ENCODE assay signal across 15 cellular contexts in genomic region chr1:227758366-227758765, GRCh38. TPM values are rescaled to one million over a fixed set of nuclear protein-coding genes. Genes with fewer than 3 reads are reported as not detected.
A peak's percentile ranks its signal among the peaks of the same experiment; 100 is the strongest.
DNase-seq lines count a peak whose midpoint lies in the region; ATAC-seq and TF ChIP-seq lines count a peak whose summit lies in the region.
"Had no signal": no experiment of that assay in that cellular context is flagged by ENCODE, and none has a peak within 500 bp of the region (broad histone marks: within the 10 kb centered on the region; RNA-seq: fewer than 3 reads in every experiment).

No MANE protein-coding gene starts in this region.

- no peak overlapping the region for H3K27ac Mint-ChIP-seq in neural progenitor cell
- H3K27ac Mint-ChIP-seq: GM23338 had no signal

- H3K36me3 Mint-ChIP-seq in neural progenitor cell, result peaks cover 23% of the 10 kb centered on the region

- H2AFZ ChIP-seq in neural progenitor cell (replicated peaks), result no peak overlapping the region
- H2AFZ ChIP-seq: GM23338 had no signal

- H3K4me1 ChIP-seq in right atrium auricular region (peaks cover 0 to 51% of the 10 kb centered on the region in 2 donors), upper lobe of right lung (peaks cover 34% of the 10 kb centered on the region), neural progenitor cell (no peaks in the 10 kb centered on the region)
- H3K4me1 ChIP-seq: BE2C had no signal

- no peaks in the 10 kb centered on the region for H3K27me3 Mint-ChIP-seq in neural progenitor cell (ENCODE audit: insufficient read depth, low read depth)

- intact Hi-C loops in upper lobe of right lung (cut with DNase I), result no loop called here

- H4K20me1 ChIP-seq in neural progenitor cell (ENCODE audit: low read depth), result peaks cover 31% of the 10 kb centered on the region

- no peaks in the 10 kb centered on the region for H3K9me3 Mint-ChIP-seq in neural progenitor cell
- H3K9me3 Mint-ChIP-seq: GM23338 had no signal

- peaks cover 27% of the 10 kb centered on the region for H3K79me2 ChIP-seq in neural progenitor cell (ENCODE audit: low read depth)

- H3K4me3 Mint-ChIP-seq in neural progenitor cell, result no peak overlapping the region
- H3K4me3 Mint-ChIP-seq: GM23338 had no signal

- ATAC-seq in HG03066 (IDR thresholded peaks at IDR 0.05; ENCODE audit: low read depth, unreplicated experiment) (peak; percentile 38), upper lobe of right lung (peak; percentile 43)
- ATAC-seq: GM23338 had no signal

- H3K9ac ChIP-seq in neural progenitor cell, result no peak overlapping the region

- no peaks in the 10 kb centered on the region for H3K27me3 ChIP-seq in right atrium auricular region
- no peaks in the 10 kb centered on the region for H3K27me3 ChIP-seq in upper lobe of right lung
- H3K27me3 ChIP-seq in neural progenitor cell, result no peaks in the 10 kb centered on the region
- H3K27me3 ChIP-seq: BE2C had no signal

- peak; percentile 32 for DNase-seq in stimulated activated CD4-positive, alpha-beta T cell treated with anti-CD3 and anti-CD28 coated beads, Interleukin-15, amount 100 ng/mL, for 24 hours
- DNase-seq in stimulated activated CD4-positive, alpha-beta T cell treated with anti-CD3 and anti-CD28 coated beads, Interleukin-12 subunit alpha, Interleukin-12 subunit beta, amount 100 ng/mL, for 4 hours, result no peak
- DNase-seq in right atrium auricular region (ENCODE audit: low spot score), result no peak
- DNase-seq in upper lobe of right lung, result no peak
- DNase-seq in neural progenitor cell (ENCODE audit: low spot score), result no peak
- no peak for DNase-seq in cerebellar cortex (ENCODE audit: low spot score)
- DNase-seq in NCI-H1417 treated with DMSO at 0.1 percent for 48 hours (lab: John Stamatoyannopoulos, UW), result no peak
- DNase-seq: BE2C, mesendoderm, NCI-H1694 treated with DMSO at 0.1 percent for 48 hours, SIG-M5 had no signal

- H3K27ac ChIP-seq in right atrium auricular region (peak overlapping the region; percentile 64 to 78), upper lobe of right lung (no peak overlapping the region), neural progenitor cell (no peak overlapping the region)

- peaks cover 4% of the 10 kb centered on the region for H3K4me1 Mint-ChIP-seq in neural progenitor cell
- H3K4me1 Mint-ChIP-seq: GM23338 had no signal

- no peak overlapping the region for H3K4me2 ChIP-seq in neural progenitor cell
- H3K4me2 ChIP-seq: GM23338 had no signal

- H3K36me3 ChIP-seq in right atrium auricular region (peaks cover 11% of the 10 kb centered on the region), upper lobe of right lung (peaks cover 17% of the 10 kb centered on the region), neural progenitor cell (no peaks in the 10 kb centered on the region)

- no peak for TF ChIP-seq CTCF in right atrium auricular region (IDR thresholded peaks at IDR 0.05)
- no peak for TF ChIP-seq CTCF in upper lobe of right lung (IDR thresholded peaks at IDR 0.05)
- TF ChIP-seq CTCF in neural progenitor cell (IDR thresholded peaks at IDR 0.05), result no peak

- no peaks in the 10 kb centered on the region for H3F3A ChIP-seq in neural progenitor cell (ENCODE audit: low read depth)

- H3K9me3 ChIP-seq in right atrium auricular region, result no peaks in the 10 kb centered on the region
- no peaks in the 10 kb centered on the region for H3K9me3 ChIP-seq in upper lobe of right lung
- H3K9me3 ChIP-seq in neural progenitor cell (ENCODE audit: low read depth), result no peaks in the 10 kb centered on the region
- H3K9me3 ChIP-seq: BE2C had no signal

- H3K4me3 ChIP-seq in right atrium auricular region (no peak overlapping the region), upper lobe of right lung (no peak overlapping the region), neural progenitor cell (no peak overlapping the region)
- H3K4me3 ChIP-seq: GM23338 had no signal

RNA-seq across cellular contexts. Expression of gene SNAP47, which starts 23.1 kb away (rescaled TPM):
- total RNA-seq in right atrium auricular region (100 to 1,000 TPM in 1 of 2 donors, 10 to 100 TPM in 1; 39.1 to 102 TPM), upper lobe of right lung (27.7 TPM), neural progenitor cell (ENCODE audit: low replicate concordance) (52.8 and 54.8 TPM in 2 replicates)

RNA-seq across cellular contexts. Expression of gene JMJD4, which starts 23.3 kb away (rescaled TPM):
- total RNA-seq in right atrium auricular region (10 to 100 TPM; 11.0 to 11.1 TPM), upper lobe of right lung (15.1 TPM), neural progenitor cell (ENCODE audit: low replicate concordance) (7.5 and 13.6 TPM in 2 replicates)

RNA-seq across cellular contexts. Expression of gene PRSS38, which starts 57.1 kb away (rescaled TPM):
- total RNA-seq in right atrium auricular region, result not detected
- not detected for total RNA-seq in upper lobe of right lung
- not detected in 2 replicates for total RNA-seq in neural progenitor cell (ENCODE audit: low replicate concordance)
- total RNA-seq: fibroblast of villous mesenchyme, GM23338, temporal lobe had no signal

Comparison
In these comparisons a context has a peak if more than half of its experiments do, and no peak if none do; other contexts are left out.
1. H3K27ac ChIP-seq: peak in right atrium auricular region (2 of 2); none in upper lobe of right lung (single experiment) and neural progenitor cell (single experiment).